Comparison of ENCODE assay signal across 14 cellular contexts in genomic region chr14:89813485-89814080, GRCh38.
DNase-seq lines count a peak whose midpoint lies in the region; ATAC-seq, FAIRE-seq and TF ChIP-seq lines count a peak whose summit lies in the region.
"Had no signal": no experiment of that assay in that cellular context is flagged by ENCODE, and none has a peak within 500 bp of the region (broad histone marks: within the 10 kb centered on the region; RNA-seq: fewer than 3 reads in every experiment).

No MANE protein-coding gene starts in this region.

- no peak for TF ChIP-seq CTCF in ascending aorta (IDR thresholded peaks at IDR 0.05)

- no peak for ATAC-seq in HG02759 (IDR thresholded peaks at IDR 0.05; ENCODE audit: unreplicated experiment)
- ATAC-seq: esophagus mucosa; stimulated activated naive CD8-positive, alpha-beta T cell treated with anti-CD3 and anti-CD28 coated beads, Interleukin-15, amount 100 ng/mL, for 72 hours had no signal

- no peaks in the 10 kb centered on the region for H3K9me3 ChIP-seq in ascending aorta
- H3K9me3 ChIP-seq in stomach smooth muscle (ENCODE audit: control insufficient read depth in 2 of 2, low read length in 2 of 2) = no peaks in the 10 kb centered on the region
- H3K9me3 ChIP-seq: HAP-1 had no signal

- peak overlapping the region in 1 of 2 donors; percentile 4 for H3K9ac ChIP-seq in stomach smooth muscle (ENCODE audit: low read length in 2 of 2)

- FAIRE-seq in HTR-8/SVneo (lab: Jason Lieb, UNC) = no peak

- no peaks in the 10 kb centered on the region for H3K27me3 ChIP-seq in ascending aorta
- H3K27me3 ChIP-seq in stomach smooth muscle (ENCODE audit: control insufficient read depth in 1 of 2, insufficient read depth in 2 of 2, low read length in 2 of 2) = no peaks in the 10 kb centered on the region

- intact Hi-C loops in ascending aorta (cut with DNase I) = loop anchor here (5.0 kb wide), 1 partner anchor 99 kb away; no protein-coding TSS in a partner anchor

- H3K36me3 ChIP-seq in ascending aorta (no peaks in the 10 kb centered on the region), stomach smooth muscle (ENCODE audit: control insufficient read depth in 2 of 2, insufficient read depth in 2 of 2, low read length in 2 of 2) (no peaks in the 10 kb centered on the region)
- H3K36me3 ChIP-seq: HAP-1 had no signal

- H3K27ac ChIP-seq in ascending aorta (peak overlapping the region; percentile 84 to 89), stomach smooth muscle (ENCODE audit: low read length) (no peak overlapping the region)

- peak overlapping the region in 1 of 2 donors; percentile 47 for H3K4me3 ChIP-seq in ascending aorta
- H3K4me3 ChIP-seq in stomach smooth muscle (ENCODE audit: low read length in 2 of 2) = peak overlapping the region; percentile 40 to 46
- H3K4me3 ChIP-seq: HAP-1 had no signal

- H3K4me1 ChIP-seq in ascending aorta = peaks cover 0 to 9% of the 10 kb centered on the region in 2 donors
- no peaks in the 10 kb centered on the region for H3K4me1 ChIP-seq in stomach smooth muscle (ENCODE audit: control insufficient read depth, insufficient read depth, low read length)
- H3K4me1 ChIP-seq: HAP-1 had no signal

- DNase-seq in HTR-8/SVneo (ENCODE audit: insufficient read length, low spot score) (peak; percentile 56), ascending aorta (ENCODE audit: low spot score in 2 of 2) (peak in 1 of 2 donors; percentile 82), iPS-NIHi7 (ENCODE audit: extremely low spot score) (peak; percentile 49)
- DNase-seq in activated CD4-positive, CD25-positive, alpha-beta regulatory T cell (lab: John Stamatoyannopoulos, UW) = no peak
- DNase-seq in stimulated activated CD4-positive, alpha-beta T cell treated with anti-CD3 and anti-CD28 coated beads, Interleukin-1b, Interleukin-23, amount 100 ng/mL, for 48 hours = no peak
- no peak for DNase-seq in activated CD8-positive, alpha-beta memory T cell treated with anti-CD3 and anti-CD28 coated beads for 24 hours
- DNase-seq: amygdala; DMS53; stimulated activated CD4-positive, alpha-beta T cell treated with anti-CD3 and anti-CD28 coated beads, Interleukin-15, amount 100 ng/mL, for 24 hours; stimulated activated naive CD8-positive, alpha-beta T cell treated with anti-CD3 and anti-CD28 coated beads, Interleukin-15, amount 100 ng/mL, for 72 hours had no signal

Comparison
In these comparisons a context has a peak if more than half of its experiments do, and no peak if none do; other contexts are left out.
1. DNase-seq: peak in HTR-8/SVneo (single experiment) and iPS-NIHi7 (single experiment); none in activated CD4-positive, CD25-positive, alpha-beta regulatory T cell (0 of 4), stimulated activated CD4-positive, alpha-beta T cell treated with anti-CD3 and anti-CD28 coated beads, Interleukin-1b, Interleukin-23, amount 100 ng/mL, for 48 hours (single experiment) and activated CD8-positive, alpha-beta memory T cell treated with anti-CD3 and anti-CD28 coated beads for 24 hours (single experiment).